ENCODE assay signal across 8 cellular contexts in the genomic region with DNA sequence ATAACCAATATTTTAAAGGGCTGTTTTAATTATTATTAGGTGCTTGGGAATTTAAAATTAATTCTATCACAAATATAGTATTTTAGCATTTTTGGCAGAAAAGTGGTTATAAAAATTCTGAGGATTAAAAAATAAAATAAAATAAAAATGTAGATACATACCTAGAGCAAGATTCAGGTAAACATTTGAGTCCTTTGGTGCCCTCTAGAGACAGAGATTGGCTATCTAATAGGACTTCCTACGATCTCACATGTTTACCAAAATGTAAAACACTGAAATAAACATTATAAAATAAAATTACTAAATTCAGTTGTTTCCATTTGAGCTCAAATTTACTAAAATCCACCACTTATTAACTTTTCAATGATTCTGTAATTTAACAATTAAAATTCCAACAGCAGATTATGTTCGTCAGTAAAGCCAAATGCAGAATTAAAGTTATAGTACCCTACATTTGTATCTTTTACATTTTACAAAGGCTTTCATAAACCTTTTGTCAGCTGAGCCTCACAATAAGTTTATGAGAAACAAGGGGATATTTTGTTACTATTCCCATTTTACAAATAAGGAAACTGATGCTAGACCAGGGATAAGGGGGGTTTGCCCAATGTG. TPM values are rescaled to one million over a fixed set of nuclear protein-coding genes. Genes with fewer than 3 reads are reported as not detected.
A peak's percentile ranks its signal among the peaks of the same experiment; 100 is the strongest.
DNase-seq lines count a peak whose midpoint lies in the region; ATAC-seq, FAIRE-seq and TF ChIP-seq lines count a peak whose summit lies in the region.

No MANE protein-coding gene starts in this region.

- no peak overlapping the region for H3K9ac ChIP-seq in HepG2 (ENCODE audit: insufficient read depth, low read depth, low read length)

- CTCF ChIA-PET in HepG2 (lab: Yijun Ruan, JAX; ENCODE audit: low intra/inter-chr PET ratio, low total read pairs), result interaction anchor here (0.9 to 1.2 kb wide), 2 partner anchors 64 to 228 kb away, joined by 3 read pairs; no protein-coding TSS in a partner anchor
- CTCF ChIA-PET in activated CD4-positive, alpha-beta T cell treated with anti-CD3 and anti-CD28 coated beads, Interleukin-2, amount 10 ng/mL, durations not matched to agents 7 days and 5 days (lab: Charles Lee), result no interaction called here

- BruUV-seq in HepG2 (replicated peaks; lab: Mats Ljungman, UMichigan), result no TSS peak

- H2AFZ ChIP-seq in HepG2 (ENCODE audit: low read length), result no peak overlapping the region

- H3K9me3 Mint-ChIP-seq in activated CD4-positive, alpha-beta T cell treated with anti-CD3 and anti-CD28 coated beads, Interleukin-2, amount 10 ng/mL, durations not matched to agents 7 days and 5 days, result no peaks in the 10 kb centered on the region
- no peaks in the 10 kb centered on the region for H3K9me3 Mint-ChIP-seq in activated T-cell treated with anti-CD3 and anti-CD28 coated beads, Interleukin-2, amount 50 U/mL, for 24 hours

- intact Hi-C loops in adrenal gland (cut with DNase I) (no loop called here), HepG2 (cut with micrococcal nuclease; ENCODE audit: unreplicated experiment) (loop anchor here (2.0 kb wide), 1 partner anchor 227 kb away; no protein-coding TSS in a partner anchor)

- H3K79me2 ChIP-seq in HepG2 (ENCODE audit: insufficient read depth, low read length), result no peaks in the 10 kb centered on the region

- peaks cover under 1% of the 10 kb centered on the region for H3K36me3 Mint-ChIP-seq in activated CD4-positive, alpha-beta T cell treated with anti-CD3 and anti-CD28 coated beads, Interleukin-2, amount 10 ng/mL, durations not matched to agents 7 days and 5 days (ENCODE audit: low read depth)
- peaks cover 13% of the 10 kb centered on the region for H3K36me3 Mint-ChIP-seq in activated T-cell treated with anti-CD3 and anti-CD28 coated beads, Interleukin-2, amount 50 U/mL, for 24 hours (ENCODE audit: low read depth)

- no peaks in the 10 kb centered on the region for H4K20me1 ChIP-seq in HepG2 (ENCODE audit: insufficient read depth, low read length)

- peaks cover 0 to 6% of the 10 kb centered on the region in 2 donors for H3K36me3 ChIP-seq in adrenal gland (replicated peaks in 1 of 2)
- no peaks in the 10 kb centered on the region for H3K36me3 ChIP-seq in HepG2 (replicated peaks in 1 of 2; ENCODE audit: control insufficient read depth in 1 of 2, insufficient read depth in 2 of 2, low read length in 2 of 2)

- ATAC-seq in HG02870 (IDR thresholded peaks at IDR 0.05; ENCODE audit: unreplicated experiment) (peak; percentile 54), HepG2 (no peak)

- H3K27ac ChIP-seq in adrenal gland (no peak overlapping the region), HepG2 (ENCODE audit: extremely low read length, insufficient read depth, low read length) (no peak overlapping the region)

- TF ChIP-seq EP300 in HepG2 (IDR thresholded peaks at IDR 0.05; ENCODE audit: low read depth in 2 of 2, low read length in 2 of 2), result no peak
- no peak for TF ChIP-seq EP300 in HepG2 (CRISPR knock-in tag; IDR thresholded peaks at IDR 0.05; ENCODE audit: borderline replicate concordance)

- 50 to 70% (median 67%) methylated on average over 2 of the region's 2 CpGs for WGBS in adrenal gland, 4 donors
- 75% methylated on average over 2 of the region's 2 CpGs for WGBS in HepG2 (ENCODE audit: low lambda C conversion rate)

- no peaks in the 10 kb centered on the region for H3K4me1 ChIP-seq in adrenal gland (replicated peaks in 1 of 2)
- peaks cover 2% of the 10 kb centered on the region; the same call in 1 of the 2 replicates for H3K4me1 ChIP-seq in HepG2 (ENCODE audit: insufficient read depth, low read length)

- peak; percentile 32 for DNase-seq in COR-L47 (lab: John Stamatoyannopoulos, UW)
- DNase-seq in adrenal gland, result no peak
- peak; percentile 24 for DNase-seq in HepG2 (ENCODE audit: low spot score)
- DNase-seq in putamen (ENCODE audit: low spot score), result no peak
- DNase-seq in activated CD4-positive, alpha-beta T cell treated with anti-CD3 and anti-CD28 coated beads, Interleukin-2, amount 10 ng/mL, durations not matched to agents 7 days and 5 days, result no peak
- no peak for DNase-seq in activated T-cell treated with anti-CD3 and anti-CD28 coated beads, Interleukin-2, amount 50 U/mL, for 24 hours
- DNase-seq in stimulated activated CD4-positive, alpha-beta T cell treated with anti-CD3 and anti-CD28 coated beads, Interleukin-2, amount 100 ng/mL, for 24 hours, result no peak

- FAIRE-seq in HepG2 (lab: Jason Lieb, UNC), result no peak

- no peaks in the 10 kb centered on the region for H3K27me3 Mint-ChIP-seq in activated CD4-positive, alpha-beta T cell treated with anti-CD3 and anti-CD28 coated beads, Interleukin-2, amount 10 ng/mL, durations not matched to agents 7 days and 5 days
- no peaks in the 10 kb centered on the region for H3K27me3 Mint-ChIP-seq in activated T-cell treated with anti-CD3 and anti-CD28 coated beads, Interleukin-2, amount 50 U/mL, for 24 hours

- no peak overlapping the region for H3K27ac Mint-ChIP-seq in activated CD4-positive, alpha-beta T cell treated with anti-CD3 and anti-CD28 coated beads, Interleukin-2, amount 10 ng/mL, durations not matched to agents 7 days and 5 days
- H3K27ac Mint-ChIP-seq in activated T-cell treated with anti-CD3 and anti-CD28 coated beads, Interleukin-2, amount 50 U/mL, for 24 hours, result no peak overlapping the region

- H3K4me3 ChIP-seq in adrenal gland, result no peak overlapping the region
- no peak overlapping the region for H3K4me3 ChIP-seq in HepG2 (replicated peaks in 1 of 3; ENCODE audit: insufficient read depth in 1 of 3, low read depth in 2 of 3, low read length in 3 of 3)

- no peak for TF ChIP-seq RAD21 in HepG2 (CRISPR knock-in tag; IDR thresholded peaks at IDR 0.05)

- TF ChIP-seq POLR2A in adrenal gland (IDR thresholded peaks at IDR 0.05) (no peak), HepG2 (IDR thresholded peaks at IDR 0.05; ENCODE audit: insufficient read depth in 1 of 2, low read depth in 2 of 2, low read length in 2 of 2) (no peak)

- H3K4me1 Mint-ChIP-seq in activated CD4-positive, alpha-beta T cell treated with anti-CD3 and anti-CD28 coated beads, Interleukin-2, amount 10 ng/mL, durations not matched to agents 7 days and 5 days, result peaks cover 8% of the 10 kb centered on the region
- H3K4me1 Mint-ChIP-seq in activated T-cell treated with anti-CD3 and anti-CD28 coated beads, Interleukin-2, amount 50 U/mL, for 24 hours (ENCODE audit: low read depth), result peaks cover 9% of the 10 kb centered on the region

- H3K9me3 ChIP-seq in adrenal gland (replicated peaks in 1 of 3) (no peaks in the 10 kb centered on the region), HepG2 (ENCODE audit: low read length) (no peaks in the 10 kb centered on the region)

- H3K4me2 ChIP-seq in HepG2 (ENCODE audit: low read depth, low read length), result no peak overlapping the region

- POLR2A ChIA-PET in HepG2 (lab: Yijun Ruan, JAX), result no interaction called here
- POLR2A ChIA-PET in activated CD4-positive, alpha-beta T cell treated with anti-CD3 and anti-CD28 coated beads, Interleukin-2, amount 10 ng/mL, durations not matched to agents 7 days and 5 days (lab: Charles Lee), result no interaction called here

- no peaks in the 10 kb centered on the region for H3K27me3 ChIP-seq in adrenal gland
- no peaks in the 10 kb centered on the region for H3K27me3 ChIP-seq in HepG2 (ENCODE audit: control insufficient read depth in 1 of 2, insufficient read depth in 2 of 2, low read length in 2 of 2)

- in situ Hi-C loops in HepG2 (cut with HindIII; ENCODE audit: extremely low pct_ligation_motif_present, low pct_unique_long_range_greater_than_20kb), result loop anchor here (25.0 kb wide), 1 partner anchor 233 kb away; no protein-coding TSS in a partner anchor

- TF ChIP-seq CTCF in adrenal gland (IDR thresholded peaks at IDR 0.05) (peak in 5 of 6 experiments; percentile 6 to 49 (median 41)), HepG2 (CRISPR knock-in tag; IDR thresholded peaks at IDR 0.05) (peak; percentile 39)

- no peak overlapping the region for H3K4me3 Mint-ChIP-seq in activated CD4-positive, alpha-beta T cell treated with anti-CD3 and anti-CD28 coated beads, Interleukin-2, amount 10 ng/mL, durations not matched to agents 7 days and 5 days
- H3K4me3 Mint-ChIP-seq in activated T-cell treated with anti-CD3 and anti-CD28 coated beads, Interleukin-2, amount 50 U/mL, for 24 hours, result no peak overlapping the region

TF ChIP-seq in HepG2, 621 proteins besides CTCF, POLR2A, EP300 and RAD21:
- TF ChIP-seq SMC3 (IDR thresholded peaks at IDR 0.05; ENCODE audit: low read length) (0 out of 2 replicates have a peak, but pooled peaks have one; percentile 4), ZNF160 (CRISPR knock-in tag; IDR thresholded peaks at IDR 0.05) (no peak), STAG1 (CRISPR knock-in tag; IDR thresholded peaks at IDR 0.05) (peak; percentile 38)

RNA-seq across cellular contexts. Expression of a gene that starts 27.7 kb away (rescaled TPM):
- total RNA-seq in adrenal gland (10 to 100 TPM in 6 of 8 donors, 1 to 10 TPM in 2; 5.0 to 20.6 (median 12.0) TPM), HepG2 (2016; rRNA removed; fragmentation: Illumina TruSeq; extraction: Trizol) (7.3 and 7.5 TPM in 2 replicates)
- polyA plus RNA-seq in adrenal gland (10 to 100 TPM in 1 of 3 donors, 1 to 10 TPM in 2; 4.6 to 24.0 (median 5.9) TPM), HepG2 (2011; rRNA removed) (9.5 and 10.2 TPM in 2 replicates)
- 3.3 and 4.0 TPM in 2 replicates for total RNA-seq in HepG2 (2016; cell fraction: cytosol; rRNA removed; fragmentation: Illumina TruSeq; extraction: Trizol; ENCODE audit: low read depth)
- 6.9 and 7.0 TPM in 2 replicates for total RNA-seq in HepG2 (2016; cell fraction: insoluble cytoplasmic fraction; rRNA removed; fragmentation: Illumina TruSeq; extraction: Trizol)
- 9.8 and 10.5 TPM in 2 replicates for total RNA-seq in HepG2 (2016; cell fraction: membrane; rRNA removed; fragmentation: Illumina TruSeq; extraction: Trizol)
- total RNA-seq in HepG2 (2016; cell fraction: nucleus; rRNA removed; fragmentation: Illumina TruSeq; extraction: Trizol), result 14.4 and 16.9 TPM in 2 replicates
- polyA plus RNA-seq in HepG2 (2011; cell fraction: cytosol; rRNA removed), result 6.1 and 11.9 TPM in 2 replicates
- 4.3 and 6.3 TPM in 2 replicates for polyA plus RNA-seq in HepG2 (2011; cell fraction: nucleus; rRNA removed)
- 15.9 and 18.0 TPM in 2 replicates for polyA plus RNA-seq in HepG2 (2012)
- polyA plus RNA-seq in HepG2 (2016; cell fraction: cytosol; fragmentation: Illumina TruSeq; extraction: Trizol; ENCODE audit: low read depth), result 7.0 and 8.6 TPM in 2 replicates
- polyA plus RNA-seq in HepG2 (2016; cell fraction: insoluble cytoplasmic fraction; fragmentation: Illumina TruSeq; extraction: Trizol; ENCODE audit: low read depth), result 10.9 and 11.9 TPM in 2 replicates
- 11.4 and 12.4 TPM in 2 replicates for polyA plus RNA-seq in HepG2 (2016; cell fraction: membrane; fragmentation: Illumina TruSeq; extraction: Trizol; ENCODE audit: low read depth)
- 14.8 and 16.9 TPM in 2 replicates for polyA plus RNA-seq in HepG2 (2016; cell fraction: nucleus; fragmentation: Illumina TruSeq; extraction: Trizol; ENCODE audit: insufficient read depth, low read depth)
- polyA minus RNA-seq in HepG2 (2011; rRNA and poly(A)+ RNA removed; ENCODE audit: low replicate concordance), result 5.4 and 23.7 TPM in 2 replicates
- 7.6 and 8.7 TPM in 2 replicates for polyA minus RNA-seq in HepG2 (2011; cell fraction: cytosol; rRNA and poly(A)+ RNA removed)
- polyA minus RNA-seq in HepG2 (2011; cell fraction: nucleus; rRNA and poly(A)+ RNA removed), result 34.5 and 37.7 TPM in 2 replicates
- 10 to 100 TPM; 10.8 to 11.4 TPM for total RNA-seq in activated CD4-positive, alpha-beta T cell treated with anti-CD3 and anti-CD28 coated beads, Interleukin-2, amount 10 ng/mL, durations not matched to agents 7 days and 5 days

Comparison
In these comparisons a context has a peak if more than half of its experiments do, and no peak if none do; other contexts are left out.
1. DNase-seq: peak in COR-L47 (single experiment) and HepG2 (single experiment); none in adrenal gland (0 of 7), putamen (single experiment), activated CD4-positive, alpha-beta T cell treated with anti-CD3 and anti-CD28 coated beads, Interleukin-2, amount 10 ng/mL, durations not matched to agents 7 days and 5 days (single experiment), activated T-cell treated with anti-CD3 and anti-CD28 coated beads, Interleukin-2, amount 50 U/mL, for 24 hours (single experiment) and stimulated activated CD4-positive, alpha-beta T cell treated with anti-CD3 and anti-CD28 coated beads, Interleukin-2, amount 100 ng/mL, for 24 hours (0 of 2).